In the genomic region with DNA sequence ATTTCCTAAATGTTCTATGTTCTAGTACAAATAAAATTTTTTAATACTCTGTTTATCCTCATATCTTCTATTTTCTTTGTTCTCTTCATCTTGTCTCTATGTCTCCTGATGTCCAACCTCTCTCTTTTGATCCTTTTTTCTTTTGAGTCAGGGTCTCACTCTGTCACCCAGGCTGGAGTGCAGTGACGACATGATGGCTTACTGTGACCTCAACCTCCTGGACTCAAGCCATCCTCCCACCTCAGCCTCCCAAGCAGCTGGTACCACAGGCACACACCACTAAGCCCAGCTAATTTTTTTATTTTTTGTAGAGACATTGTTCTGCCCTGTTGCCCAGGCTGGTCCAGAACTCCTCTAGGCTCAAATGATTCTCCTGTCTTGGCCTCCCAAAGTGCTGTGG, we compare ENCODE assay signal across 25 cellular contexts. TPM values are rescaled to one million over a fixed set of nuclear protein-coding genes. Genes with fewer than 3 reads are reported as not detected.
DNase-seq lines count a peak whose midpoint lies in the region; ATAC-seq, FAIRE-seq and TF ChIP-seq lines count a peak whose summit lies in the region.
"Had no signal": no experiment of that assay in that cellular context is flagged by ENCODE, and none has a peak within 500 bp of the region (broad histone marks: within the 10 kb centered on the region; RNA-seq: fewer than 3 reads in every experiment).

No MANE protein-coding gene starts in this region.

- no peaks in the 10 kb centered on the region for H4K20me1 ChIP-seq in HepG2 (ENCODE audit: insufficient read depth, low read length)
- H4K20me1 ChIP-seq: BLaER1 treated with 17β-estradiol and CSF1 and Interleukin-3, amounts not matched to agents 10 nM and 100 nM had no signal

- no peak overlapping the region for H2AFZ ChIP-seq in HepG2 (ENCODE audit: low read length)

- no peak overlapping the region for H3K4me3 ChIP-seq in HepG2 (replicated peaks in 1 of 3; ENCODE audit: insufficient read depth in 1 of 3, low read depth in 2 of 3, low read length in 3 of 3)
- no peak overlapping the region for H3K4me3 ChIP-seq in right lobe of liver
- H3K4me3 ChIP-seq in mesodermal cell (ENCODE audit: extremely low read depth, insufficient read depth, low read length, poor library complexity, severe bottlenecking) = no peak overlapping the region
- H3K4me3 ChIP-seq: BLaER1 treated with 17β-estradiol and CSF1 and Interleukin-3, amounts not matched to agents 10 nM and 100 nM; heart left ventricle; vagina had no signal

- H3K36me3 Mint-ChIP-seq in WTC11 = peaks cover 7% of the 10 kb centered on the region
- H3K36me3 Mint-ChIP-seq in stimulated activated effector memory CD8-positive, alpha-beta T cell treated with anti-CD3 and anti-CD28 coated beads, Interleukin-12 subunit alpha, Interleukin-12 subunit beta, amount 100 ng/mL, for 72 hours = no peaks in the 10 kb centered on the region
- H3K36me3 Mint-ChIP-seq: activated CD4-positive, alpha-beta memory T cell treated with anti-CD3 and anti-CD28 coated beads for 36 hours had no signal

- no peaks in the 10 kb centered on the region for H3K9me3 ChIP-seq in HepG2 (ENCODE audit: low read length)
- H3K9me3 ChIP-seq in right lobe of liver = no peaks in the 10 kb centered on the region
- H3K9me3 ChIP-seq in mesodermal cell (ENCODE audit: control insufficient read depth, low read length) = no peaks in the 10 kb centered on the region
- H3K9me3 ChIP-seq: heart left ventricle, vagina had no signal

- CTCF ChIA-PET in HepG2 (lab: Yijun Ruan, JAX; ENCODE audit: low intra/inter-chr PET ratio, low total read pairs) = no interaction called here
- CTCF ChIA-PET in WTC11 (lab: Charles Lee) = interaction anchor here (1.0 kb wide), 1 partner anchor 56 kb away, joined by 3 read pairs; no protein-coding TSS in a partner anchor

- H3K4me2 ChIP-seq in HepG2 (ENCODE audit: low read depth, low read length) = no peak overlapping the region
- H3K4me2 ChIP-seq: BLaER1 treated with 17β-estradiol and CSF1 and Interleukin-3, amounts not matched to agents 10 nM and 100 nM had no signal

- FAIRE-seq in HepG2 (lab: Jason Lieb, UNC) = no peak
- FAIRE-seq in urothelium cell line (lab: Jason Lieb, UNC) = peak; percentile 27
- FAIRE-seq: GM12892 had no signal

- TF ChIP-seq POLR2A in HepG2 (IDR thresholded peaks at IDR 0.05; ENCODE audit: insufficient read depth in 1 of 2, low read depth in 2 of 2, low read length in 2 of 2) = no peak
- no peak for TF ChIP-seq POLR2A in right lobe of liver (IDR thresholded peaks at IDR 0.05)

- no peaks in the 10 kb centered on the region for H3K79me2 ChIP-seq in HepG2 (ENCODE audit: insufficient read depth, low read length)

- H3K4me1 ChIP-seq in HepG2 (ENCODE audit: insufficient read depth, low read length) (peaks cover 23% of the 10 kb centered on the region), right lobe of liver (peaks cover 0 to 10% (median 2%) of the 10 kb centered on the region in 4 donors), mesodermal cell (ENCODE audit: control insufficient read depth, insufficient read depth, low read length, poor library complexity, severe bottlenecking) (peaks cover 4% of the 10 kb centered on the region)
- H3K4me1 ChIP-seq: vagina had no signal

- no peak overlapping the region for H3K9ac ChIP-seq in HepG2 (ENCODE audit: insufficient read depth, low read depth, low read length)
- H3K9ac ChIP-seq: BLaER1 treated with 17β-estradiol and CSF1 and Interleukin-3, amounts not matched to agents 10 nM and 100 nM had no signal

- H3K27ac ChIP-seq in HepG2 (ENCODE audit: extremely low read length, insufficient read depth, low read length) (no peak overlapping the region), right lobe of liver (no peak overlapping the region), mesodermal cell (ENCODE audit: low read depth, low read length, severe bottlenecking) (peak overlapping the region; percentile 61)
- H3K27ac ChIP-seq: BLaER1 treated with 17β-estradiol and CSF1 and Interleukin-3, amounts not matched to agents 10 nM and 100 nM; heart left ventricle; vagina; WERI-Rb-1 had no signal

- POLR2A ChIA-PET in HepG2 (lab: Yijun Ruan, JAX) = no interaction called here
- POLR2A ChIA-PET in WTC11 (lab: Charles Lee) = no interaction called here

- H3K27ac Mint-ChIP-seq in WTC11 = peak overlapping the region; percentile 80; the same call in 1 of the 2 replicates
- no peak overlapping the region for H3K27ac Mint-ChIP-seq in stimulated activated effector memory CD8-positive, alpha-beta T cell treated with anti-CD3 and anti-CD28 coated beads, Interleukin-12 subunit alpha, Interleukin-12 subunit beta, amount 100 ng/mL, for 72 hours
- H3K27ac Mint-ChIP-seq: activated CD4-positive, alpha-beta memory T cell treated with anti-CD3 and anti-CD28 coated beads for 36 hours; immature natural killer cell had no signal

- peaks cover 32% of the 10 kb centered on the region for H3K4me1 Mint-ChIP-seq in WTC11
- peaks cover 6% of the 10 kb centered on the region for H3K4me1 Mint-ChIP-seq in stimulated activated effector memory CD8-positive, alpha-beta T cell treated with anti-CD3 and anti-CD28 coated beads, Interleukin-12 subunit alpha, Interleukin-12 subunit beta, amount 100 ng/mL, for 72 hours
- H3K4me1 Mint-ChIP-seq: immature natural killer cell had no signal

- H3K27me3 Mint-ChIP-seq in WTC11 (ENCODE audit: low read depth) = peaks cover 4% of the 10 kb centered on the region; the same call in 1 of the 2 replicates
- H3K27me3 Mint-ChIP-seq: activated CD4-positive, alpha-beta memory T cell treated with anti-CD3 and anti-CD28 coated beads for 36 hours; effector memory CD8-positive, alpha-beta T cell; naive thymus-derived CD8-positive, alpha-beta T cell had no signal

- intact Hi-C loops in HepG2 (cut with micrococcal nuclease; ENCODE audit: unreplicated experiment) (loop anchor here (10.0 kb wide), 1 partner anchor 237 kb away; no protein-coding TSS in a partner anchor), right lobe of liver (cut with DNase I) (no loop called here)

- H3K36me3 ChIP-seq in HepG2 (replicated peaks in 1 of 2; ENCODE audit: control insufficient read depth in 1 of 2, insufficient read depth in 2 of 2, low read length in 2 of 2) (no peaks in the 10 kb centered on the region), right lobe of liver (no peaks in the 10 kb centered on the region), mesodermal cell (ENCODE audit: control insufficient read depth, insufficient read depth, low read length) (no peaks in the 10 kb centered on the region)
- H3K36me3 ChIP-seq: BLaER1 treated with 17β-estradiol and CSF1 and Interleukin-3, amounts not matched to agents 10 nM and 100 nM; heart left ventricle; vagina; WERI-Rb-1 had no signal

- H3K4me3 Mint-ChIP-seq in WTC11 = peak overlapping the region; percentile 29; the same call in 1 of the 2 replicates
- H3K4me3 Mint-ChIP-seq in stimulated activated effector memory CD8-positive, alpha-beta T cell treated with anti-CD3 and anti-CD28 coated beads, Interleukin-12 subunit alpha, Interleukin-12 subunit beta, amount 100 ng/mL, for 72 hours = no peak overlapping the region
- H3K4me3 Mint-ChIP-seq: activated CD4-positive, alpha-beta memory T cell treated with anti-CD3 and anti-CD28 coated beads for 36 hours; effector memory CD8-positive, alpha-beta T cell; immature natural killer cell had no signal

- TF ChIP-seq RAD21 in HepG2 (CRISPR knock-in tag; IDR thresholded peaks at IDR 0.05) = no peak

- no peak for DNase-seq in HepG2 (ENCODE audit: low spot score)
- no peak for DNase-seq in right lobe of liver
- DNase-seq in WTC11 (ENCODE audit: low spot score) = no peak
- DNase-seq in urothelium cell line (ENCODE audit: low spot score) = no peak
- no peak for DNase-seq in stimulated activated effector memory CD8-positive, alpha-beta T cell treated with anti-CD3 and anti-CD28 coated beads, Interleukin-12 subunit alpha, Interleukin-12 subunit beta, amount 100 ng/mL, for 72 hours (ENCODE audit: low spot score in 2 of 2)
- DNase-seq: activated CD4-positive, alpha-beta memory T cell treated with anti-CD3 and anti-CD28 coated beads for 36 hours; activated naive CD4-positive, alpha-beta T cell treated with Interleukin-2 at 50 U/mL for 16 hours; activated T-cell treated with anti-CD3 and anti-CD28 coated beads, Interleukin-2, amount 50 U/mL, for 1 hour; anterior cingulate cortex; effector memory CD8-positive, alpha-beta T cell; heart left ventricle; immature natural killer cell; naive thymus-derived CD8-positive, alpha-beta T cell; NCI-H1048; NCI-H2081; NCI-H510A; SHP77 treated with DMSO at 0.1 percent for 48 hours; stimulated activated CD4-positive, alpha-beta T cell treated with anti-CD3 and anti-CD28 coated beads, Interleukin-4, amount 100 ng/mL, for 24 hours; WERI-Rb-1 had no signal

- TF ChIP-seq CTCF in HepG2 (CRISPR knock-in tag; IDR thresholded peaks at IDR 0.05) = no peak
- TF ChIP-seq CTCF in right lobe of liver (IDR thresholded peaks at IDR 0.05) = no peak
- TF ChIP-seq CTCF in WTC11 (IDR thresholded peaks at IDR 0.05) = no peak

- ATAC-seq in HepG2 = no peak
- ATAC-seq in right lobe of liver = no peak
- ATAC-seq in WTC11 = no peak
- ATAC-seq in GM19023 (IDR thresholded peaks at IDR 0.05; ENCODE audit: unreplicated experiment) = no peak
- ATAC-seq in GM18867 (IDR thresholded peaks at IDR 0.05; ENCODE audit: unreplicated experiment) = no peak
- no peak for ATAC-seq in stimulated activated effector memory CD8-positive, alpha-beta T cell treated with anti-CD3 and anti-CD28 coated beads, Interleukin-12 subunit alpha, Interleukin-12 subunit beta, amount 100 ng/mL, for 72 hours
- ATAC-seq: effector memory CD8-positive, alpha-beta T cell; heart left ventricle; naive thymus-derived CD8-positive, alpha-beta T cell had no signal

- H3K9me3 Mint-ChIP-seq in WTC11 = peaks cover 22% of the 10 kb centered on the region
- H3K9me3 Mint-ChIP-seq in stimulated activated effector memory CD8-positive, alpha-beta T cell treated with anti-CD3 and anti-CD28 coated beads, Interleukin-12 subunit alpha, Interleukin-12 subunit beta, amount 100 ng/mL, for 72 hours = no peaks in the 10 kb centered on the region
- H3K9me3 Mint-ChIP-seq: effector memory CD8-positive, alpha-beta T cell; immature natural killer cell had no signal

- H3K27me3 ChIP-seq in HepG2 (ENCODE audit: control insufficient read depth in 1 of 2, insufficient read depth in 2 of 2, low read length in 2 of 2) (no peaks in the 10 kb centered on the region), right lobe of liver (no peaks in the 10 kb centered on the region)
- H3K27me3 ChIP-seq: BLaER1 treated with 17β-estradiol and CSF1 and Interleukin-3, amounts not matched to agents 10 nM and 100 nM; heart left ventricle; vagina had no signal

- WGBS in HepG2 (ENCODE audit: low lambda C conversion rate) = 12% methylated on average over 1 of the region's 1 CpG
- WGBS in right lobe of liver (ENCODE audit: insufficient coverage, low coverage, low lambda C conversion rate, missing lambda C conversion rate) = 88% methylated on average over 1 of the region's 1 CpG
- 78 to 85% methylated on average over 1 of the region's 1 CpG for WGBS in mesodermal cell (ENCODE audit: insufficient coverage in 2 of 2), 2 experiments

- in situ Hi-C loops in HepG2 (cut with HindIII; ENCODE audit: extremely low pct_ligation_motif_present, low pct_unique_long_range_greater_than_20kb) = no loop called here

- TF ChIP-seq EP300 in HepG2 (IDR thresholded peaks at IDR 0.05; ENCODE audit: low read depth in 2 of 2, low read length in 2 of 2) = no peak
- TF ChIP-seq EP300 in HepG2 (CRISPR knock-in tag; IDR thresholded peaks at IDR 0.05; ENCODE audit: borderline replicate concordance) = no peak

- BruUV-seq in HepG2 (replicated peaks; lab: Mats Ljungman, UMichigan) = no TSS peak

RNA-seq across cellular contexts. Expression of gene GLCCI1, which starts 56.8 kb away (rescaled TPM):
- total RNA-seq in HepG2 (2016; rRNA removed; fragmentation: Illumina TruSeq; extraction: Trizol) = 1.6 and 1.7 TPM in 2 replicates
- 2.2 and 2.6 TPM in 2 replicates for total RNA-seq in HepG2 (2016; cell fraction: cytosol; rRNA removed; fragmentation: Illumina TruSeq; extraction: Trizol; ENCODE audit: low read depth)
- 1.4 and 1.5 TPM in 2 replicates for total RNA-seq in HepG2 (2016; cell fraction: insoluble cytoplasmic fraction; rRNA removed; fragmentation: Illumina TruSeq; extraction: Trizol)
- total RNA-seq in HepG2 (2016; cell fraction: membrane; rRNA removed; fragmentation: Illumina TruSeq; extraction: Trizol) = 1.0 and 1.1 TPM in 2 replicates
- 2.8 and 5.0 TPM in 2 replicates for total RNA-seq in HepG2 (2016; cell fraction: nucleus; rRNA removed; fragmentation: Illumina TruSeq; extraction: Trizol)
- polyA plus RNA-seq in HepG2 (2011; rRNA removed) = 1.3 and 2.2 TPM in 2 replicates
- 0.87 and 2.0 TPM in 2 replicates for polyA plus RNA-seq in HepG2 (2011; cell fraction: cytosol; rRNA removed)
- polyA plus RNA-seq in HepG2 (2011; cell fraction: nucleus; rRNA removed) = 1.8 and 2.8 TPM in 2 replicates
- 2.4 and 3.0 TPM in 2 replicates for polyA plus RNA-seq in HepG2 (2012)
- polyA plus RNA-seq in HepG2 (2016; cell fraction: cytosol; fragmentation: Illumina TruSeq; extraction: Trizol; ENCODE audit: low read depth) = 0.10 and 0.17 TPM in 2 replicates
- polyA plus RNA-seq in HepG2 (2016; cell fraction: insoluble cytoplasmic fraction; fragmentation: Illumina TruSeq; extraction: Trizol; ENCODE audit: low read depth) = 1.5 and 2.1 TPM in 2 replicates
- polyA plus RNA-seq in HepG2 (2016; cell fraction: membrane; fragmentation: Illumina TruSeq; extraction: Trizol; ENCODE audit: low read depth) = 0.37 and 0.43 TPM in 2 replicates
- 2.3 and 4.0 TPM in 2 replicates for polyA plus RNA-seq in HepG2 (2016; cell fraction: nucleus; fragmentation: Illumina TruSeq; extraction: Trizol; ENCODE audit: insufficient read depth, low read depth)
- 4.7 and 114 TPM in 2 replicates for polyA minus RNA-seq in HepG2 (2011; rRNA and poly(A)+ RNA removed; ENCODE audit: low replicate concordance)
- polyA minus RNA-seq in HepG2 (2011; cell fraction: cytosol; rRNA and poly(A)+ RNA removed) = 3.2 and 3.4 TPM in 2 replicates
- 14.8 and 17.7 TPM in 2 replicates for polyA minus RNA-seq in HepG2 (2011; cell fraction: nucleus; rRNA and poly(A)+ RNA removed)
- total RNA-seq in right lobe of liver = 10 to 100 TPM in 1 of 6 experiments, 1 to 10 TPM in 5; 2.4 to 11.1 (median 5.0) TPM
- 23.8 to 27.0 TPM (median 24.2 TPM) in 3 replicates for total RNA-seq in WTC11 (2021)
- 26.2 TPM for polyA plus RNA-seq in mesodermal cell (2013, experiment 1 of 2)
- 33.3 TPM for polyA plus RNA-seq in mesodermal cell (2013, experiment 2 of 2)
